ENCODE assay signal across 8 cellular contexts in the genomic region with DNA sequence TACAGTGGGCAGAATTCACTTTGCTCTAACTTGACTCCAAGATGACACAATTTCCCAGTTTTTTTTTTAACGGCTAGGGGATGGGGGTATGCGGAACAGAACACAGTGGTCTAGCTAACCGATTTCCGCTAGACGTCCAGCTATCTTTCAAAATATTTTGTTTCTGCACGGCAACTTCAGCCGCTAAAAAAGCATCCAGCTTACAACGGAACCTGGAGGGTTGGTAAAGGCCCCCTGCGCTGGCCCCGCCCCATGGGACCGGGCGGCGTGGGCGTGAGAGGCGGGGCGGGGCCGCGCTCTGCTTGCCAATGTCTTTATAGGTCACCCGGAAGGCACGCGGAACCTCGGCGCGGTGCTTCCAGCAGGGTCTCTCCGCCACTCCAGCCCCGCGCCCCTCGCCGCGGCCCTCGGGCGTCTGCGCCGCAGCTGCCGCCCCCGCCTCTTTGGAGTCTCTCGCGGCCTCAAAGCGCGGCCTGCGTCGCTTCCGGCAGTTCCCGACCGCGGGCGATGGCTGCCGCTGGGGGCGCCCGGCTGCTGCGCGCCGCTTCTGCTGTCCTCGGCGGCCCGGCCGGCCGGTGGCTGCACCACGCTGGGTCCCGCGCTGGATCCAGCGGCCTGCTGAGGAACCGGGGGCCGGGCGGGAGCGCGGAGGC. TPM values are rescaled to one million over a fixed set of nuclear protein-coding genes. Genes with fewer than 3 reads are reported as not detected.
A peak's percentile ranks its signal among the peaks of the same experiment; 100 is the strongest.
DNase-seq lines count a peak whose midpoint lies in the region; ATAC-seq, FAIRE-seq and TF ChIP-seq lines count a peak whose summit lies in the region.

A gene with protein sequence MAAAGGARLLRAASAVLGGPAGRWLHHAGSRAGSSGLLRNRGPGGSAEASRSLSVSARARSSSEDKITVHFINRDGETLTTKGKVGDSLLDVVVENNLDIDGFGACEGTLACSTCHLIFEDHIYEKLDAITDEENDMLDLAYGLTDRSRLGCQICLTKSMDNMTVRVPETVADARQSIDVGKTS (plus strand): TSS at position 335 of the 653 bp plus-strand sequence. CDS start 173 bp downstream, at position 508.

- peak within 1 kb of the TSS; percentile 99 for H3K4me3 Mint-ChIP-seq in central memory CD8-positive, alpha-beta T cell

- no peaks in the 10 kb centered on the region for H3K9me3 ChIP-seq in kidney (ENCODE audit: control insufficient read depth in 1 of 2, low read length in 2 of 2)

- H3K9ac ChIP-seq in kidney (ENCODE audit: low read length in 2 of 2): peak within 1 kb of the TSS; percentile 91 to 97

- TF ChIP-seq CTCF in AG09309 (IDR thresholded peaks at IDR 0.05; ENCODE audit: control insufficient read depth, insufficient read depth, low read depth, low read length, missing control alignments): peak; percentile 39
- TF ChIP-seq CTCF in kidney (IDR thresholded peaks at IDR 0.05; ENCODE audit: borderline replicate concordance, extremely low read depth, insufficient read depth): peak; percentile 53

- H3K9me3 Mint-ChIP-seq in central memory CD8-positive, alpha-beta T cell: no peaks in the 10 kb centered on the region

- H3K36me3 ChIP-seq in kidney (ENCODE audit: control insufficient read depth in 1 of 2, insufficient read depth in 2 of 2, low read length in 2 of 2): no peaks in the 10 kb centered on the region

- H3K27ac Mint-ChIP-seq in central memory CD8-positive, alpha-beta T cell (ENCODE audit: low read depth): peak within 1 kb of the TSS; percentile 99

- peaks cover 4 to 19% of the 10 kb centered on the region in 2 donors for H3K4me1 ChIP-seq in kidney (ENCODE audit: control insufficient read depth in 1 of 2, insufficient read depth in 1 of 2, low read depth in 1 of 2, low read length in 2 of 2)

- no peaks in the 10 kb centered on the region for H3K27me3 Mint-ChIP-seq in central memory CD8-positive, alpha-beta T cell

- DNase-seq in AG09309 (ENCODE audit: low read depth) (no peak), NCI-H2227 (lab: John Stamatoyannopoulos, UW; ENCODE audit: unreplicated experiment) (peak; percentile 89), kidney (peak; percentile 93)
- peak; percentile 65 to 72 for DNase-seq in central memory CD8-positive, alpha-beta T cell (ENCODE audit: low spot score in 2 of 2)
- DNase-seq in stimulated activated CD4-positive, alpha-beta T cell treated with anti-CD3 and anti-CD28 coated beads, Interleukin-15, amount 100 ng/mL, for 24 hours: peak; percentile 91

- H3K36me3 Mint-ChIP-seq in central memory CD8-positive, alpha-beta T cell (ENCODE audit: insufficient read depth): peaks cover 9% of the 10 kb centered on the region

- peak; percentile 88 for ATAC-seq in GM18867 (IDR thresholded peaks at IDR 0.05; ENCODE audit: unreplicated experiment)
- ATAC-seq in HG03097 (IDR thresholded peaks at IDR 0.05; ENCODE audit: low FRiP score, unreplicated experiment): peak; percentile 78
- ATAC-seq in activated CD4-positive, CD25-positive, alpha-beta regulatory T cell treated with anti-CD3 and anti-CD28 coated beads, Interleukin-2, amount 50 U/mL, for 24 hours: peak; percentile 86 to 90
- peak; percentile 81 for ATAC-seq in central memory CD8-positive, alpha-beta T cell (replicated peaks; ENCODE audit: extremely low read depth, poor library complexity, severe bottlenecking)

- H3K4me3 ChIP-seq in AG09309 (ENCODE audit: control insufficient read depth, low read depth, low read length): peak within 1 kb of the TSS; percentile 72
- H3K4me3 ChIP-seq in kidney (ENCODE audit: low read length in 2 of 2): peak within 1 kb of the TSS; percentile 85 to 91

- H3K27ac ChIP-seq in kidney (ENCODE audit: low read depth in 2 of 2, low read length in 2 of 2): peak within 1 kb of the TSS; percentile 61 to 88

- FAIRE-seq in kidney (lab: Jason Lieb, UNC): no peak

- peaks cover 47% of the 10 kb centered on the region for H3K4me1 Mint-ChIP-seq in central memory CD8-positive, alpha-beta T cell

- intact Hi-C loops in kidney (cut with DNase I): loop anchor here (10.0 kb wide), 1 partner anchor 225 kb away; no protein-coding TSS in a partner anchor

RNA-seq across cellular contexts. Expression of the gene that starts here (rescaled TPM):
- 13.1 TPM for total RNA-seq in kidney
- polyA plus RNA-seq in kidney (ENCODE audit: insufficient read depth, low read depth, low replicate concordance): 34.4 TPM
